25 cellular contexts compared by ENCODE assay signal in genomic region chr14:69916396-69916795, GRCh38. TPM values are rescaled to one million over a fixed set of nuclear protein-coding genes. Genes with fewer than 3 reads are reported as not detected.
"Had no signal": no experiment of that assay in that cellular context is flagged by ENCODE, and none has a peak within 500 bp of the region (broad histone marks: within the 10 kb centered on the region; RNA-seq: fewer than 3 reads in every experiment).

No MANE protein-coding gene starts in this region.

- H3K36me3 ChIP-seq: left lung, lower lobe of right lung, ovary, sigmoid colon, spleen, suprapubic skin, thoracic aorta, tibial artery, upper lobe of right lung had no signal

- DNase-seq: hippocampal formation; kidney glomerular epithelial cell; left cardiac atrium; left lung; lower lobe of right lung; mammary epithelial cell; mesenchymal stem cell; naive thymus-derived CD8-positive, alpha-beta T cell; ovary; retina; right cardiac atrium; sigmoid colon; small intestine; spleen; stimulated activated CD4-positive, alpha-beta T cell treated with anti-CD3 and anti-CD28 coated beads, Interleukin-4, amount 100 ng/mL, for 24 hours; stimulated activated naive CD4-positive, alpha-beta T cell; tibial artery; upper lobe of right lung had no signal

- H3K36me3 Mint-ChIP-seq: naive thymus-derived CD8-positive, alpha-beta T cell; stimulated activated effector memory CD8-positive, alpha-beta T cell treated with anti-CD3 and anti-CD28 coated beads, Interleukin-12 subunit alpha, Interleukin-12 subunit beta, amount 100 ng/mL, for 72 hours had no signal

- H3K9me3 ChIP-seq: left lung, lower lobe of right lung, ovary, sigmoid colon, spleen, suprapubic skin, thoracic aorta, tibial artery, upper lobe of right lung had no signal

- H3K27me3 ChIP-seq: left lung, ovary, sigmoid colon, tibial artery, upper lobe of right lung had no signal

- H3K27ac Mint-ChIP-seq: naive thymus-derived CD8-positive, alpha-beta T cell; nephron; progenitor cell of endocrine pancreas; stimulated activated effector memory CD8-positive, alpha-beta T cell treated with anti-CD3 and anti-CD28 coated beads, Interleukin-12 subunit alpha, Interleukin-12 subunit beta, amount 100 ng/mL, for 72 hours; stimulated activated naive CD8-positive, alpha-beta T cell treated with anti-CD3 and anti-CD28 coated beads, Interleukin-15, Interleukin-2, amounts not matched to agents 100 ng/mL and 50 ng/mL, for 24 hours had no signal

- H3K27me3 Mint-ChIP-seq: progenitor cell of endocrine pancreas had no signal

- H3K4me1 Mint-ChIP-seq: naive thymus-derived CD8-positive, alpha-beta T cell; nephron; stimulated activated effector memory CD8-positive, alpha-beta T cell treated with anti-CD3 and anti-CD28 coated beads, Interleukin-12 subunit alpha, Interleukin-12 subunit beta, amount 100 ng/mL, for 72 hours had no signal

- H3K4me3 Mint-ChIP-seq: naive thymus-derived CD8-positive, alpha-beta T cell; nephron; stimulated activated effector memory CD8-positive, alpha-beta T cell treated with anti-CD3 and anti-CD28 coated beads, Interleukin-12 subunit alpha, Interleukin-12 subunit beta, amount 100 ng/mL, for 72 hours; stimulated activated naive CD8-positive, alpha-beta T cell treated with anti-CD3 and anti-CD28 coated beads, Interleukin-15, Interleukin-2, amounts not matched to agents 100 ng/mL and 50 ng/mL, for 24 hours had no signal

- H3K4me3 ChIP-seq: left lung, lower lobe of right lung, ovary, sigmoid colon, spleen, suprapubic skin, thoracic aorta, tibial artery, upper lobe of right lung had no signal

- H3K4me1 ChIP-seq: left lung, lower lobe of right lung, sigmoid colon, spleen, suprapubic skin, upper lobe of right lung had no signal

- H3K9me3 Mint-ChIP-seq: nephron; stimulated activated effector memory CD8-positive, alpha-beta T cell treated with anti-CD3 and anti-CD28 coated beads, Interleukin-12 subunit alpha, Interleukin-12 subunit beta, amount 100 ng/mL, for 72 hours; stimulated activated naive CD8-positive, alpha-beta T cell treated with anti-CD3 and anti-CD28 coated beads, Interleukin-15, Interleukin-2, amounts not matched to agents 100 ng/mL and 50 ng/mL, for 24 hours had no signal

- ATAC-seq: left cardiac atrium; left lung; lower lobe of right lung; naive thymus-derived CD8-positive, alpha-beta T cell; right cardiac atrium; stimulated activated effector memory CD8-positive, alpha-beta T cell treated with anti-CD3 and anti-CD28 coated beads, Interleukin-12 subunit alpha, Interleukin-12 subunit beta, amount 100 ng/mL, for 72 hours; upper lobe of right lung had no signal

- FAIRE-seq: keratinocyte, small intestine had no signal

- H3K27ac ChIP-seq: left lung, lower lobe of right lung, ovary, sigmoid colon, spleen, suprapubic skin, thoracic aorta, tibial artery, upper lobe of right lung had no signal

RNA-seq across cellular contexts. Expression of gene SMOC1, which starts 37.2 kb away (rescaled TPM):
- total RNA-seq: naive thymus-derived CD8-positive, alpha-beta T cell had no signal
- polyA plus RNA-seq: naive thymus-derived CD8-positive, alpha-beta T cell had no signal
